13 cellular contexts compared by ENCODE assay signal in genomic region chr13:31870511-31870910, GRCh38.
"Had no signal": no experiment of that assay in that cellular context is flagged by ENCODE, and none has a peak within 500 bp of the region (broad histone marks: within the 10 kb centered on the region; RNA-seq: fewer than 3 reads in every experiment).

No MANE protein-coding gene starts in this region.

- H3K9me3 ChIP-seq: body of pancreas, colonic mucosa, lower lobe of right lung, spleen, tibial artery had no signal

- H3K79me2 ChIP-seq: parathyroid adenoma had no signal

- H3K27me3 ChIP-seq: body of pancreas, colonic mucosa, spleen, tibial artery had no signal

- DNase-seq: activated CD4-positive, alpha-beta T cell treated with anti-CD3 and anti-CD28 coated beads for 36 hours; activated CD4-positive, alpha-beta T cell treated with anti-CD3 and anti-CD28 coated beads, Interleukin-2, amount 50 U/mL, for 48 hours; activated T-cell treated with anti-CD3 and anti-CD28 coated beads for 4 hours; body of pancreas; colonic mucosa; immature natural killer cell; lower lobe of right lung; spleen; stimulated activated naive CD4-positive, alpha-beta T cell; substantia nigra; T-helper 2 cell; tibial artery had no signal

- H2AFZ ChIP-seq: parathyroid adenoma had no signal

- H3K4me3 ChIP-seq: body of pancreas, colonic mucosa, lower lobe of right lung, spleen, tibial artery had no signal

- H3K9ac ChIP-seq: parathyroid adenoma had no signal

- H3K4me1 ChIP-seq: body of pancreas, colonic mucosa, lower lobe of right lung, parathyroid adenoma had no signal

- H3K27ac ChIP-seq: body of pancreas, colonic mucosa, lower lobe of right lung, parathyroid adenoma, spleen, tibial artery had no signal

- H3K36me3 ChIP-seq: colonic mucosa, lower lobe of right lung, spleen, tibial artery had no signal
